Comparison of ENCODE assay signal across 24 cellular contexts in the genomic region with DNA sequence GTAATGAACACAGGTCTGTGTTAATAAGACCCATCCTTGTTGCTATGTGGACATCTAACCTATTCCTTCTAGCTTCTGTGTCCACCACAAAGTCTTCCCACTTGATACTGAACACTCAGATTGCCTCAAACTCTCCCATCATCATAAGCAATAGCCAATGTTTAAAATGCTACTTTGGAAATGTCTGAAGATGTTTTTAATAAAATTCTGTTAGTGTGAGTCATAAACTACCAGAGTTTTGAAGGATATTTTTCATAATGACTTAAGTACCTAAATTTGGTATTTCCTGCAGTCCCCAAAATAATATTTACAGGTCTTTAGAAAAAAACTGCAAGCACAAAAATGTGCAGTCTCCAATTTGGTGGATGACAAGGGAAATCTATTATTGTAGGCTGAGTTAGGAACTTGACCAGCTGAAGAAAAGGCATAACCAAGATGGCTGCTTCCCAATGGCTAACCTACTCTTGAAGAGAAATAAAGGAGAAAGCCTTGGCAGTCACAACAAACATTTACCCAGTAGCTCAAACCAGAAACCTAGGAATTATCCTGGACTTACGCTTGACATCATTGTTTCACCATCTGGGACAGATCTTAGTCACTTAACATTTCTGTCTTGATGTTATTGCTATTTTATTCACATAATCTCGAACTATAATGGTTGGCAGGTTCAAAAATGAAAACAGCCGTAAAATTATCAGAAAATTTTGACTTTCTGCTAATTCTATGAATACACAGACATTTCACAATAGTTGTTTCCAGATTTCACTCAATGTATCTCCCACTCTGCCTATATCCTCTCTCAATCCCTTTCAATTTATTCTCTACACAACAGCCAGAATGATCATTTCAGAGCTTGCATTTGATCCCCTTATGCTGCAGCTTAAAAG.
DNase-seq lines count a peak whose midpoint lies in the region; ATAC-seq and TF ChIP-seq lines count a peak whose summit lies in the region.
"Had no signal": no experiment of that assay in that cellular context is flagged by ENCODE, and none has a peak within 500 bp of the region (broad histone marks: within the 10 kb centered on the region; RNA-seq: fewer than 3 reads in every experiment).

No MANE protein-coding gene starts in this region.

- POLR2A ChIA-PET in activated B cell treated with CpG ODN at 0.5 μM for 24 hours (lab: Charles Lee) = interaction anchor here (1.0 to 1.8 kb wide), 2 partner anchors 24 to 46 kb away, joined by 4 to 7 read pairs; no protein-coding TSS in a partner anchor
- POLR2A ChIA-PET in PC-3 (lab: Charles Lee; ENCODE audit: unreplicated experiment) = interaction anchor here (0.6 kb wide), 1 partner anchor 108 kb away, joined by 3 read pairs; no protein-coding TSS in a partner anchor

- H3K79me2 ChIP-seq in GM23248 (ENCODE audit: insufficient read depth) (no peaks in the 10 kb centered on the region), PC-3 (ENCODE audit: low read length) (no peaks in the 10 kb centered on the region)

- BruUV-seq in PC-3 (replicated peaks; lab: Mats Ljungman, UMichigan) = no TSS peak

- no peaks in the 10 kb centered on the region for H3K9me3 Mint-ChIP-seq in activated B cell treated with CpG ODN at 0.5 μM for 24 hours
- peaks cover 4% of the 10 kb centered on the region for H3K9me3 Mint-ChIP-seq in stimulated activated memory B cell treated with anti-CD40 and anti-IgM and Interleukin-4, amounts not matched to agents 10 μg/mL and 1 μg/mL and 100 μg/mL, for 72 hours
- H3K9me3 Mint-ChIP-seq: activated T-cell treated with anti-CD3 and anti-CD28 coated beads, Interleukin-2, amount 50 U/mL, for 24 hours had no signal

- H3K4me1 ChIP-seq in GM23248 (ENCODE audit: insufficient read depth) = peaks cover 29% of the 10 kb centered on the region
- no peaks in the 10 kb centered on the region for H3K4me1 ChIP-seq in adrenal gland (replicated peaks in 1 of 2)
- no peaks in the 10 kb centered on the region for H3K4me1 ChIP-seq in PC-3 (ENCODE audit: insufficient read depth, low read length)
- H3K4me1 ChIP-seq: gastrocnemius medialis, transverse colon had no signal

- H2AFZ ChIP-seq in GM23248 = no peak overlapping the region
- H2AFZ ChIP-seq in PC-3 (ENCODE audit: low read length) = no peak overlapping the region

- H3K4me2 ChIP-seq in GM23248 (ENCODE audit: unreplicated experiment) (peak overlapping the region; percentile 61), PC-3 (ENCODE audit: low read length) (no peak overlapping the region)

- H3K36me3 ChIP-seq in GM23248 (ENCODE audit: low read depth) (no peaks in the 10 kb centered on the region), adrenal gland (replicated peaks in 1 of 2) (no peaks in the 10 kb centered on the region), PC-3 (ENCODE audit: low read depth, low read length) (no peaks in the 10 kb centered on the region)
- H3K36me3 ChIP-seq: cardiac muscle cell, gastrocnemius medialis, MG63, stomach, transverse colon had no signal

- CTCF ChIA-PET in activated B cell treated with CpG ODN at 0.5 μM for 24 hours (lab: Charles Lee) (no interaction called here), PC-3 (lab: Charles Lee) (no interaction called here)

- H3K27ac ChIP-seq in GM23248 (peak overlapping the region; percentile 20; the same call in 1 of the 2 replicates), adrenal gland (no peak overlapping the region), PC-3 (ENCODE audit: low read length) (no peak overlapping the region)
- H3K27ac ChIP-seq: cardiac muscle cell, gastrocnemius medialis, stomach, transverse colon had no signal

- in situ Hi-C loops in GM23248 (cut with MboI) = no loop called here
- in situ Hi-C loops in ACHN (cut with HindIII; ENCODE audit: low pct_ligation_motif_present, low pct_unique_long_range_greater_than_20kb, low sequenced_read_pairs) = no loop called here

- ATAC-seq in activated B cell treated with CpG ODN at 0.5 μM for 24 hours (ENCODE audit: low read depth) (no peak), PC-3 (no peak)
- ATAC-seq in stimulated activated memory B cell treated with anti-CD40 and anti-IgM and Interleukin-4, amounts not matched to agents 10 μg/mL and 1 μg/mL and 100 μg/mL, for 72 hours = no peak
- ATAC-seq: gastrocnemius medialis had no signal

- H3K27me3 Mint-ChIP-seq in activated B cell treated with CpG ODN at 0.5 μM for 24 hours = no peaks in the 10 kb centered on the region
- H3K27me3 Mint-ChIP-seq in stimulated activated memory B cell treated with anti-CD40 and anti-IgM and Interleukin-4, amounts not matched to agents 10 μg/mL and 1 μg/mL and 100 μg/mL, for 72 hours = no peaks in the 10 kb centered on the region

- H3K9ac ChIP-seq in GM23248 (no peak overlapping the region), PC-3 (ENCODE audit: low read length) (no peak overlapping the region)

- peak overlapping the region; percentile 81 for H3K27ac Mint-ChIP-seq in activated B cell treated with CpG ODN at 0.5 μM for 24 hours
- H3K27ac Mint-ChIP-seq in stimulated activated memory B cell treated with anti-CD40 and anti-IgM and Interleukin-4, amounts not matched to agents 10 μg/mL and 1 μg/mL and 100 μg/mL, for 72 hours = peak overlapping the region; percentile 46
- H3K27ac Mint-ChIP-seq: activated T-cell treated with anti-CD3 and anti-CD28 coated beads, Interleukin-2, amount 50 U/mL, for 24 hours had no signal

- 26 to 36% methylated on average over 3 of the region's 3 CpGs for WGBS in GM23248 (ENCODE audit: low coverage in 1 of 2, low lambda C conversion rate in 2 of 2, missing lambda C conversion rate in 2 of 2), 2 experiments
- WGBS in adrenal gland, 4 donors = 75 to 91% (median 83%) methylated on average over 3 of the region's 3 CpGs

- H3K4me3 Mint-ChIP-seq in activated B cell treated with CpG ODN at 0.5 μM for 24 hours = no peak overlapping the region
- H3K4me3 Mint-ChIP-seq in stimulated activated memory B cell treated with anti-CD40 and anti-IgM and Interleukin-4, amounts not matched to agents 10 μg/mL and 1 μg/mL and 100 μg/mL, for 72 hours = peak overlapping the region; percentile 49
- H3K4me3 Mint-ChIP-seq: activated T-cell treated with anti-CD3 and anti-CD28 coated beads, Interleukin-2, amount 50 U/mL, for 24 hours had no signal

- DNase-seq in GM23248 (peak; percentile 47), activated B cell treated with CpG ODN at 0.5 μM for 24 hours (no peak), fibroblast of gingiva (ENCODE audit: low read depth) (peak; percentile 81), ACHN (no peak), adrenal gland (no peak), NCI-H2171 (lab: John Stamatoyannopoulos, UW) (no peak), PC-3 (no peak)
- DNase-seq: activated CD4-positive, alpha-beta T cell treated with anti-CD3 and anti-CD28 coated beads for 1 hour; activated CD8-positive, alpha-beta memory T cell treated with anti-CD3 and anti-CD28 coated beads for 24 hours; activated naive CD4-positive, alpha-beta T cell; activated T-cell treated with anti-CD3 and anti-CD28 coated beads, Interleukin-2, amount 50 U/mL, for 24 hours; amniotic stem cell; DMS79; gastrocnemius medialis; MG63; NCI-H1417; NCI-H526 treated with DMSO at 0.1 percent for 48 hours; occipital lobe; retina; stomach; SW 1271; transverse colon had no signal

- H3K9me3 ChIP-seq in GM23248 (ENCODE audit: low read depth) (no peaks in the 10 kb centered on the region), adrenal gland (replicated peaks in 1 of 3) (no peaks in the 10 kb centered on the region), PC-3 (ENCODE audit: low read length) (no peaks in the 10 kb centered on the region)
- H3K9me3 ChIP-seq: gastrocnemius medialis, stomach, transverse colon had no signal

- intact Hi-C loops in activated B cell treated with CpG ODN at 0.5 μM for 24 hours (cut with micrococcal nuclease) (no loop called here), adrenal gland (cut with DNase I) (no loop called here), PC-3 (cut with micrococcal nuclease) (no loop called here)

- peaks cover 31% of the 10 kb centered on the region for H3K4me1 Mint-ChIP-seq in activated B cell treated with CpG ODN at 0.5 μM for 24 hours
- peaks cover 27% of the 10 kb centered on the region for H3K4me1 Mint-ChIP-seq in stimulated activated memory B cell treated with anti-CD40 and anti-IgM and Interleukin-4, amounts not matched to agents 10 μg/mL and 1 μg/mL and 100 μg/mL, for 72 hours

- H3K4me3 ChIP-seq in GM23248 = no peak overlapping the region
- no peak overlapping the region for H3K4me3 ChIP-seq in adrenal gland
- H3K4me3 ChIP-seq in PC-3 (ENCODE audit: low read length) = no peak overlapping the region
- H3K4me3 ChIP-seq: cardiac muscle cell, gastrocnemius medialis, MG63, stomach, transverse colon had no signal

- no peak for TF ChIP-seq POLR2A in adrenal gland (IDR thresholded peaks at IDR 0.05)

- no peak for TF ChIP-seq CTCF in activated B cell treated with CpG ODN at 0.5 μM for 24 hours (IDR thresholded peaks at IDR 0.05)
- no peak for TF ChIP-seq CTCF in adrenal gland (IDR thresholded peaks at IDR 0.05)
- TF ChIP-seq CTCF in PC-3 (conservative IDR thresholded peaks at IDR 0.05; ENCODE audit: low read depth, low read length) = no peak

- H4K20me1 ChIP-seq in GM23248 (ENCODE audit: insufficient read depth) = no peaks in the 10 kb centered on the region
- no peaks in the 10 kb centered on the region for H4K20me1 ChIP-seq in PC-3 (ENCODE audit: low read length)

- H3K9me2 ChIP-seq in GM23248 (ENCODE audit: insufficient read depth) (no peaks in the 10 kb centered on the region), PC-3 (replicated peaks; ENCODE audit: low read length) (no peaks in the 10 kb centered on the region)

- H3F3A ChIP-seq in GM23248 (ENCODE audit: insufficient read depth) (0 out of 2 replicates have a peak, but pooled peaks cover 8% of the 10 kb centered on the region), PC-3 (ENCODE audit: low read length, unreplicated experiment) (no peaks in the 10 kb centered on the region)

- H3K27me3 ChIP-seq in GM23248 (replicated peaks; ENCODE audit: insufficient read depth) (no peaks in the 10 kb centered on the region), adrenal gland (no peaks in the 10 kb centered on the region), PC-3 (ENCODE audit: low read length) (no peaks in the 10 kb centered on the region)
- H3K27me3 ChIP-seq: cardiac muscle cell, gastrocnemius medialis, MG63, stomach, transverse colon had no signal

- H3K36me3 Mint-ChIP-seq in activated B cell treated with CpG ODN at 0.5 μM for 24 hours (ENCODE audit: low read depth) = peaks cover 33% of the 10 kb centered on the region
- peaks cover 9% of the 10 kb centered on the region for H3K36me3 Mint-ChIP-seq in stimulated activated memory B cell treated with anti-CD40 and anti-IgM and Interleukin-4, amounts not matched to agents 10 μg/mL and 1 μg/mL and 100 μg/mL, for 72 hours

Comparison
In these comparisons a context has a peak if more than half of its experiments do, and no peak if none do; other contexts are left out.
1. DNase-seq: peak in GM23248 (single experiment) and fibroblast of gingiva (single experiment); none in activated B cell treated with CpG ODN at 0.5 μM for 24 hours (single experiment), ACHN (single experiment), adrenal gland (0 of 7), NCI-H2171 (single experiment) and PC-3 (single experiment).